Comparison of ENCODE assay signal across 1 cellular context in genomic region chr10:121371836-121372235, GRCh38.
TF ChIP-seq lines count a peak whose summit lies in the region.

No MANE protein-coding gene starts in this region.

TF ChIP-seq in HepG2, 621 proteins besides CTCF, POLR2A, EP300 and RAD21:
- TF ChIP-seq MNT (IDR thresholded peaks at IDR 0.05), result peak; percentile 27; the same call in 1 of the 2 replicates
- TF ChIP-seq RFXANK (CRISPR knock-in tag; IDR thresholded peaks at IDR 0.05), result no peak
